In genomic region chr1:86515597-86515996, GRCh38 we compare ENCODE assay signal across 8 cellular contexts. TPM values are rescaled to one million over a fixed set of nuclear protein-coding genes. Genes with fewer than 3 reads are reported as not detected.
DNase-seq lines count a peak whose midpoint lies in the region; TF ChIP-seq lines count a peak whose summit lies in the region.

No MANE protein-coding gene starts in this region.

- no peaks in the 10 kb centered on the region for H3K4me1 Mint-ChIP-seq in chondrocyte (ENCODE audit: low read depth)
- H3K4me1 Mint-ChIP-seq in neural progenitor cell, result no peaks in the 10 kb centered on the region

- H4K20me1 ChIP-seq in neural progenitor cell (ENCODE audit: low read depth), result no peaks in the 10 kb centered on the region

- H3K4me3 ChIP-seq in GM12864 (ENCODE audit: low read depth, low read length), result no peak overlapping the region
- H3K4me3 ChIP-seq in neural progenitor cell, result no peak overlapping the region

- H3K27ac ChIP-seq in neural progenitor cell, result no peak overlapping the region

- H3K9ac ChIP-seq in neural progenitor cell, result no peak overlapping the region

- DNase-seq in GM12864 (ENCODE audit: low read depth) (no peak), NCI-H1105 (lab: John Stamatoyannopoulos, UW) (peak; percentile 50), chondrocyte (ENCODE audit: low spot score) (no peak), neural progenitor cell (ENCODE audit: low spot score) (peak; percentile 64), NCI-H2196 (lab: John Stamatoyannopoulos, UW; ENCODE audit: unreplicated experiment) (no peak), NCI-H510A treated with DMSO at 0.1 percent for 48 hours (lab: John Stamatoyannopoulos, UW) (no peak)
- DNase-seq in stimulated activated CD8-positive, alpha-beta memory T cell treated with anti-CD3 and anti-CD28 coated beads, Interleukin-4, amount 100 ng/mL, for 48 hours, result no peak
- no peak for DNase-seq in activated CD4-positive, CD25-positive, alpha-beta regulatory T cell treated with anti-CD3 and anti-CD28 coated beads, Interleukin-2, amount 50 U/mL, for 72 hours

- H3K79me2 ChIP-seq in neural progenitor cell (ENCODE audit: low read depth), result no peaks in the 10 kb centered on the region

- H3K36me3 Mint-ChIP-seq in chondrocyte (ENCODE audit: low read depth) (no peaks in the 10 kb centered on the region), neural progenitor cell (no peaks in the 10 kb centered on the region)

- H3K27me3 ChIP-seq in neural progenitor cell, result no peaks in the 10 kb centered on the region

- no peak overlapping the region for H3K27ac Mint-ChIP-seq in chondrocyte (ENCODE audit: unreplicated experiment)
- no peak overlapping the region for H3K27ac Mint-ChIP-seq in neural progenitor cell

- no peaks in the 10 kb centered on the region for H3K27me3 Mint-ChIP-seq in chondrocyte (ENCODE audit: low read depth)
- H3K27me3 Mint-ChIP-seq in neural progenitor cell (ENCODE audit: insufficient read depth, low read depth), result no peaks in the 10 kb centered on the region

- TF ChIP-seq CTCF in GM12864 (IDR thresholded peaks at IDR 0.05; ENCODE audit: low read depth, low read length, missing control alignments) (peak; percentile 24), chondrocyte (IDR thresholded peaks at IDR 0.05) (peak; percentile 38), neural progenitor cell (IDR thresholded peaks at IDR 0.05) (peak; percentile 57)

- no peak overlapping the region for H3K4me2 ChIP-seq in neural progenitor cell

- H3K4me1 ChIP-seq in neural progenitor cell, result no peaks in the 10 kb centered on the region

- H3K9me3 Mint-ChIP-seq in chondrocyte (ENCODE audit: low read depth) (no peaks in the 10 kb centered on the region), neural progenitor cell (no peaks in the 10 kb centered on the region)

- H3K36me3 ChIP-seq in neural progenitor cell, result no peaks in the 10 kb centered on the region

- no peaks in the 10 kb centered on the region for H3K9me3 ChIP-seq in neural progenitor cell (ENCODE audit: low read depth)

- no peaks in the 10 kb centered on the region for H3F3A ChIP-seq in neural progenitor cell (ENCODE audit: low read depth)

- no peak overlapping the region for H2AFZ ChIP-seq in neural progenitor cell (replicated peaks)

- H3K4me3 Mint-ChIP-seq in chondrocyte (ENCODE audit: unreplicated experiment) (no peak overlapping the region), neural progenitor cell (no peak overlapping the region)

RNA-seq across cellular contexts. Expression of gene CLCA4, which starts 31.3 kb away (rescaled TPM):
- not detected in 3 replicates for total RNA-seq in chondrocyte
- total RNA-seq in neural progenitor cell (ENCODE audit: low replicate concordance), result not detected in 2 replicates

RNA-seq across cellular contexts. Expression of gene CLCA1, which starts 46.9 kb away (rescaled TPM):
- total RNA-seq in chondrocyte (not detected in 3 replicates), neural progenitor cell (ENCODE audit: low replicate concordance) (not detected in 2 replicates)

Comparison
In these comparisons a context has a peak if more than half of its experiments do, and no peak if none do; other contexts are left out.
1. DNase-seq: peak in NCI-H1105 (single experiment) and neural progenitor cell (single experiment); none in GM12864 (single experiment), chondrocyte (single experiment), NCI-H2196 (single experiment), stimulated activated CD8-positive, alpha-beta memory T cell treated with anti-CD3 and anti-CD28 coated beads, Interleukin-4, amount 100 ng/mL, for 48 hours (single experiment), activated CD4-positive, CD25-positive, alpha-beta regulatory T cell treated with anti-CD3 and anti-CD28 coated beads, Interleukin-2, amount 50 U/mL, for 72 hours (single experiment) and NCI-H510A treated with DMSO at 0.1 percent for 48 hours (single experiment).
2. Peak in every context shown above with its lines, with median percentiles within 50 percentile points of each other: CTCF ChIP-seq.